In the genomic region with DNA sequence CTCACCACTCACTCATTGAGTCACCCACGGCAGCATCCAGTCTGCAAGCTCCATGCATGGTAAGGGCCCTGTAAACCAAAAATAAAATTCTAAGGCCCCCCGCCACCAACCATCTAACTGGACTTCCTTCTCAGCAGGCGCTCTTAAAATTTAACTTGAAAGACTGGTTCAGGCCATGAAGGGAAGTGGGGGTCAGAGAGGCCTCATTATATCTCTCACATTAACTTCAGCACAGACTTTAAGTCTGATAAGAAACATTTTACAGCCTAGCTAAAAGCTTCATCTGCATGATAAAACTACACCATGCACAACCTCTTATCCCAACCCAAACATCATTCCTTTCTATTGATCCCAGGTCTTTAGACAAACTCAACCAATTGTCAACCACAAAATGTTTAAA, we compare ENCODE assay signal across 1 cellular context.
A peak's percentile ranks its signal among the peaks of the same experiment; 100 is the strongest.
TF ChIP-seq lines count a peak whose summit lies in the region.

No MANE protein-coding gene starts in this region.

TF ChIP-seq in HEK293, 187 proteins besides CTCF, POLR2A, EP300 and RAD21 (continued from another document):
- TF ChIP-seq, protein P1, sequence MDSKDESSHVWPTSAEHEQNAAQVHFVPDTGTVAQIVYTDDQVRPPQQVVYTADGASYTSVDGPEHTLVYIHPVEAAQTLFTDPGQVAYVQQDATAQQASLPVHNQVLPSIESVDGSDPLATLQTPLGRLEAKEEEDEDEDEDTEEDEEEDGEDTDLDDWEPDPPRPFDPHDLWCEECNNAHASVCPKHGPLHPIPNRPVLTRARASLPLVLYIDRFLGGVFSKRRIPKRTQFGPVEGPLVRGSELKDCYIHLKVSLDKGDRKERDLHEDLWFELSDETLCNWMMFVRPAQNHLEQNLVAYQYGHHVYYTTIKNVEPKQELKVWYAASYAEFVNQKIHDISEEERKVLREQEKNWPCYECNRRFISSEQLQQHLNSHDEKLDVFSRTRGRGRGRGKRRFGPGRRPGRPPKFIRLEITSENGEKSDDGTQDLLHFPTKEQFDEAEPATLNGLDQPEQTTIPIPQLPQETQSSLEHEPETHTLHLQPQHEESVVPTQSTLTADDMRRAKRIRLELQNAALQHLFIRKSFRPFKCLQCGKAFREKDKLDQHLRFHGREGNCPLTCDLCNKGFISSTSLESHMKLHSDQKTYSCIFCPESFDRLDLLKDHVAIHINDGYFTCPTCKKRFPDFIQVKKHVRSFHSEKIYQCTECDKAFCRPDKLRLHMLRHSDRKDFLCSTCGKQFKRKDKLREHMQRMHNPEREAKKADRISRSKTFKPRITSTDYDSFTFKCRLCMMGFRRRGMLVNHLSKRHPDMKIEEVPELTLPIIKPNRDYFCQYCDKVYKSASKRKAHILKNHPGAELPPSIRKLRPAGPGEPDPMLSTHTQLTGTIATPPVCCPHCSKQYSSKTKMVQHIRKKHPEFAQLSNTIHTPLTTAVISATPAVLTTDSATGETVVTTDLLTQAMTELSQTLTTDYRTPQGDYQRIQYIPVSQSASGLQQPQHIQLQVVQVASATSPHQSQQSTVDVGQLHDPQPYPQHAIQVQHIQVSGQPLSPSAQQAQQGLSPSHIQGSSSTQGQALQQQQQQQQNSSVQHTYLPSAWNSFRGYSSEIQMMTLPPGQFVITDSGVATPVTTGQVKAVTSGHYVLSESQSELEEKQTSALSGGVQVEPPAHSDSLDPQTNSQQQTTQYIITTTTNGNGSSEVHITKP (tag by site-specific recombination; IDR thresholded peaks at IDR 0.05), result peak; percentile 63; the same call in 1 of the 2 replicates
- TF ChIP-seq ZNF501 (tag by site-specific recombination; IDR thresholded peaks at IDR 0.05), result no peak
- TF ChIP-seq, protein P2, sequence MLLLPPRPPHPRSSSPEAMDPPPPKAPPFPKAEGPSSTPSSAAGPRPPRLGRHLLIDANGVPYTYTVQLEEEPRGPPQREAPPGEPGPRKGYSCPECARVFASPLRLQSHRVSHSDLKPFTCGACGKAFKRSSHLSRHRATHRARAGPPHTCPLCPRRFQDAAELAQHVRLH (tag by site-specific recombination; IDR thresholded peaks at IDR 0.05), result no peak
- no peak for TF ChIP-seq EGR2 (tag by site-specific recombination; IDR thresholded peaks at IDR 0.05; ENCODE audit: low read depth)
- TF ChIP-seq ZNF132 (tag by site-specific recombination; IDR thresholded peaks at IDR 0.05; ENCODE audit: borderline replicate concordance), result no peak
- TF ChIP-seq ZNF768 (tag by site-specific recombination; IDR thresholded peaks at IDR 0.05), result no peak
- 0 out of 2 replicates have a peak, but pooled peaks have one; percentile 33 for TF ChIP-seq ZIC2 (tag by site-specific recombination; IDR thresholded peaks at IDR 0.05)
- TF ChIP-seq ZNF792 (tag by site-specific recombination; IDR thresholded peaks at IDR 0.05), result no peak
- TF ChIP-seq, protein P3, sequence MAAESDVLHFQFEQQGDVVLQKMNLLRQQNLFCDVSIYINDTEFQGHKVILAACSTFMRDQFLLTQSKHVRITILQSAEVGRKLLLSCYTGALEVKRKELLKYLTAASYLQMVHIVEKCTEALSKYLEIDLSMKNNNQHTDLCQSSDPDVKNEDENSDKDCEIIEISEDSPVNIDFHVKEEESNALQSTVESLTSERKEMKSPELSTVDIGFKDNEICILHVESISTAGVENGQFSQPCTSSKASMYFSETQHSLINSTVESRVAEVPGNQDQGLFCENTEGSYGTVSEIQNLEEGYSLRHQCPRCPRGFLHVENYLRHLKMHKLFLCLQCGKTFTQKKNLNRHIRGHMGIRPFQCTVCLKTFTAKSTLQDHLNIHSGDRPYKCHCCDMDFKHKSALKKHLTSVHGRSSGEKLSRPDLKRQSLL (tag by site-specific recombination; IDR thresholded peaks at IDR 0.05), result no peak
- no peak for TF ChIP-seq ZNF426 (tag by site-specific recombination; IDR thresholded peaks at IDR 0.05)
- no peak for TF ChIP-seq ZNF248 (tag by site-specific recombination; IDR thresholded peaks at IDR 0.05)
- TF ChIP-seq, protein P4, sequence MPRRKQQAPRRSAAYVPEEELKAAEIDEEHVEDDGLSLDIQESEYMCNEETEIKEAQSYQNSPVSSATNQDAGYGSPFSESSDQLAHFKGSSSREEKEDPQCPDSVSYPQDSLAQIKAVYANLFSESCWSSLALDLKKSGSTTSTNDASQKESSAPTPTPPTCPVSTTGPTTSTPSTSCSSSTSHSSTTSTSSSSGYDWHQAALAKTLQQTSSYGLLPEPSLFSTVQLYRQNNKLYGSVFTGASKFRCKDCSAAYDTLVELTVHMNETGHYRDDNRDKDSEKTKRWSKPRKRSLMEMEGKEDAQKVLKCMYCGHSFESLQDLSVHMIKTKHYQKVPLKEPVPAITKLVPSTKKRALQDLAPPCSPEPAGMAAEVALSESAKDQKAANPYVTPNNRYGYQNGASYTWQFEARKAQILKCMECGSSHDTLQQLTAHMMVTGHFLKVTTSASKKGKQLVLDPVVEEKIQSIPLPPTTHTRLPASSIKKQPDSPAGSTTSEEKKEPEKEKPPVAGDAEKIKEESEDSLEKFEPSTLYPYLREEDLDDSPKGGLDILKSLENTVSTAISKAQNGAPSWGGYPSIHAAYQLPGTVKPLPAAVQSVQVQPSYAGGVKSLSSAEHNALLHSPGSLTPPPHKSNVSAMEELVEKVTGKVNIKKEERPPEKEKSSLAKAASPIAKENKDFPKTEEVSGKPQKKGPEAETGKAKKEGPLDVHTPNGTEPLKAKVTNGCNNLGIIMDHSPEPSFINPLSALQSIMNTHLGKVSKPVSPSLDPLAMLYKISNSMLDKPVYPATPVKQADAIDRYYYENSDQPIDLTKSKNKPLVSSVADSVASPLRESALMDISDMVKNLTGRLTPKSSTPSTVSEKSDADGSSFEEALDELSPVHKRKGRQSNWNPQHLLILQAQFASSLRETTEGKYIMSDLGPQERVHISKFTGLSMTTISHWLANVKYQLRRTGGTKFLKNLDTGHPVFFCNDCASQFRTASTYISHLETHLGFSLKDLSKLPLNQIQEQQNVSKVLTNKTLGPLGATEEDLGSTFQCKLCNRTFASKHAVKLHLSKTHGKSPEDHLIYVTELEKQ (tag by site-specific recombination; IDR thresholded peaks at IDR 0.05; ENCODE audit: borderline replicate concordance), result no peak
- TF ChIP-seq TCF7L2 (IDR thresholded peaks at IDR 0.05; ENCODE audit: borderline replicate concordance, low read depth, low read length), result peak; percentile 82; the same call in 1 of the 2 replicates
